1 cellular context compared by ENCODE assay signal in the genomic region with DNA sequence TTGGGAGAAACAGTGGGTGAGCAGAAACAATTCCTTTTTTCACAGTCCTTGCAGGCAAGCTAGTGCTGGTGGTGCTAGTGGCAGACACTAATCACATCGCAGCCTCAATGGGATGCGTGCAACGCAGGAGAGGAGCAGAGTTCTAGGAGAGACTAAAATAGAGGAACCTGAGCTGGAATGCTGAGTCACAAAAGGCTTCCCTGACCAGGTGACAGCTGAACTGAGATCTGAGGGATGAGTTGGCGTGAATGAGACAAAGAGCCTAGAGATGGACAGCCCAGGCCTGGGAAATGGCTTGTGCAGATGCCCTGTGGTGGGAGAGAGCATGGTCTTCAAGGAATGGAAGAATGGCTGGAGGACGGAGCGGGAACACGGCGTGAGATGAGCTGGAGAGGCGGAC.
TF ChIP-seq lines count a peak whose summit lies in the region.

No MANE protein-coding gene starts in this region.

TF ChIP-seq in HepG2, 621 proteins besides CTCF, POLR2A, EP300 and RAD21 (continued from another document):
- TF ChIP-seq, protein P1, sequence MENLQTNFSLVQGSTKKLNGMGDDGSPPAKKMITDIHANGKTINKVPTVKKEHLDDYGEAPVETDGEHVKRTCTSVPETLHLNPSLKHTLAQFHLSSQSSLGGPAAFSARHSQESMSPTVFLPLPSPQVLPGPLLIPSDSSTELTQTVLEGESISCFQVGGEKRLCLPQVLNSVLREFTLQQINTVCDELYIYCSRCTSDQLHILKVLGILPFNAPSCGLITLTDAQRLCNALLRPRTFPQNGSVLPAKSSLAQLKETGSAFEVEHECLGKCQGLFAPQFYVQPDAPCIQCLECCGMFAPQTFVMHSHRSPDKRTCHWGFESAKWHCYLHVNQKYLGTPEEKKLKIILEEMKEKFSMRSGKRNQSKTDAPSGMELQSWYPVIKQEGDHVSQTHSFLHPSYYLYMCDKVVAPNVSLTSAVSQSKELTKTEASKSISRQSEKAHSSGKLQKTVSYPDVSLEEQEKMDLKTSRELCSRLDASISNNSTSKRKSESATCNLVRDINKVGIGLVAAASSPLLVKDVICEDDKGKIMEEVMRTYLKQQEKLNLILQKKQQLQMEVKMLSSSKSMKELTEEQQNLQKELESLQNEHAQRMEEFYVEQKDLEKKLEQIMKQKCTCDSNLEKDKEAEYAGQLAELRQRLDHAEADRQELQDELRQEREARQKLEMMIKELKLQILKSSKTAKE (CRISPR knock-in tag; IDR thresholded peaks at IDR 0.05; ENCODE audit: borderline replicate concordance), result no peak
- no peak for TF ChIP-seq ZNF326 (CRISPR knock-in tag; IDR thresholded peaks at IDR 0.05; ENCODE audit: borderline replicate concordance)
